26 cellular contexts compared by ENCODE assay signal in genomic region chr2:186733414-186733813, GRCh38.
"Had no signal": no experiment of that assay in that cellular context is flagged by ENCODE, and none has a peak within 500 bp of the region (broad histone marks: within the 10 kb centered on the region; RNA-seq: fewer than 3 reads in every experiment).

No MANE protein-coding gene starts in this region.

- H3K27ac Mint-ChIP-seq: activated naive CD4-positive, alpha-beta T cell treated with anti-CD3 and anti-CD28 coated beads, Interleukin-2, amount 10 ng/mL, durations not matched to agents 7 days and 5 days; activated naive CD8-positive, alpha-beta T cell treated with anti-CD3 and anti-CD28 coated beads, Interleukin-2, amount 10 ng/mL, durations not matched to agents 7 days and 5 days; activated T-helper 1 cell treated with anti-CD3 and anti-CD28 coated beads, Interleukin-12 subunit alpha, Interleukin-12 subunit beta, Interleukin-2, Interleukin-4 antibody, amounts not matched to agents 30 ng/mL and 10 ng/mL and 1 ng/mL, durations not matched to agents 14 hours and 24 hours and 36 hours had no signal

- H3K27me3 Mint-ChIP-seq: activated naive CD4-positive, alpha-beta T cell treated with anti-CD3 and anti-CD28 coated beads, Interleukin-2, amount 10 ng/mL, durations not matched to agents 7 days and 5 days; activated naive CD8-positive, alpha-beta T cell treated with anti-CD3 and anti-CD28 coated beads, Interleukin-2, amount 10 ng/mL, durations not matched to agents 7 days and 5 days; central memory CD8-positive, alpha-beta T cell had no signal

- H3K4me1 ChIP-seq: esophagus squamous epithelium, parathyroid adenoma, spleen, uterus had no signal

- H2AFZ ChIP-seq: parathyroid adenoma had no signal

- H3K4me1 Mint-ChIP-seq: activated naive CD4-positive, alpha-beta T cell treated with anti-CD3 and anti-CD28 coated beads, Interleukin-2, amount 10 ng/mL, durations not matched to agents 7 days and 5 days; activated naive CD8-positive, alpha-beta T cell treated with anti-CD3 and anti-CD28 coated beads, Interleukin-2, amount 10 ng/mL, durations not matched to agents 7 days and 5 days; central memory CD8-positive, alpha-beta T cell; naive thymus-derived CD8-positive, alpha-beta T cell had no signal

- H3K9me3 Mint-ChIP-seq: activated naive CD8-positive, alpha-beta T cell treated with anti-CD3 and anti-CD28 coated beads, Interleukin-2, amount 10 ng/mL, durations not matched to agents 7 days and 5 days; activated T-helper 1 cell treated with anti-CD3 and anti-CD28 coated beads, Interleukin-12 subunit alpha, Interleukin-12 subunit beta, Interleukin-2, Interleukin-4 antibody, amounts not matched to agents 30 ng/mL and 10 ng/mL and 1 ng/mL, durations not matched to agents 14 hours and 24 hours and 36 hours; central memory CD8-positive, alpha-beta T cell had no signal

- H3K9me3 ChIP-seq: uterus had no signal

- H3K9ac ChIP-seq: parathyroid adenoma had no signal

- H3K4me3 ChIP-seq: esophagus squamous epithelium, spleen, thoracic aorta, uterus had no signal

- H3K36me3 ChIP-seq: esophagus squamous epithelium, spleen, thoracic aorta, uterus, WERI-Rb-1 had no signal

- H3K79me2 ChIP-seq: parathyroid adenoma had no signal

- DNase-seq: activated CD4-positive, alpha-beta T cell treated with anti-CD3 and anti-CD28 coated beads for 48 hours; activated CD4-positive, alpha-beta T cell treated with anti-CD3 and anti-CD28 coated beads, Interleukin-2, amount 50 U/mL, for 48 hours; activated CD8-positive, alpha-beta memory T cell treated with anti-CD3 and anti-CD28 coated beads for 24 hours; activated effector memory CD4-positive, alpha-beta T cell treated with anti-CD3 and anti-CD28 coated beads, Interleukin-2, amount 50 U/mL, for 16 hours; activated naive CD4-positive, alpha-beta T cell treated with anti-CD3 and anti-CD28 coated beads, Interleukin-2, amount 10 ng/mL, durations not matched to agents 7 days and 5 days; activated naive CD8-positive, alpha-beta T cell treated with anti-CD3 and anti-CD28 coated beads, Interleukin-2, amount 10 ng/mL, durations not matched to agents 7 days and 5 days; dermis blood vessel endothelial cell; effector CD4-positive, alpha-beta T cell; esophagus squamous epithelium; foreskin melanocyte; islet precursor cell; left cardiac atrium; mammary epithelial cell; naive thymus-derived CD8-positive, alpha-beta T cell; occipital lobe; spleen; stimulated activated naive CD4-positive, alpha-beta T cell treated with Interleukin-2 at 50 U/mL for 16 hours; T1000; uterus; WERI-Rb-1 had no signal

- H3K27me3 ChIP-seq: esophagus squamous epithelium, spleen, uterus had no signal

- H3K27ac ChIP-seq: epithelial cell of prostate, esophagus squamous epithelium, parathyroid adenoma, spleen, thoracic aorta, uterus, WERI-Rb-1 had no signal

- H3K4me3 Mint-ChIP-seq: activated naive CD4-positive, alpha-beta T cell treated with anti-CD3 and anti-CD28 coated beads, Interleukin-2, amount 10 ng/mL, durations not matched to agents 7 days and 5 days; activated naive CD8-positive, alpha-beta T cell treated with anti-CD3 and anti-CD28 coated beads, Interleukin-2, amount 10 ng/mL, durations not matched to agents 7 days and 5 days; activated T-helper 1 cell treated with anti-CD3 and anti-CD28 coated beads, Interleukin-12 subunit alpha, Interleukin-12 subunit beta, Interleukin-2, Interleukin-4 antibody, amounts not matched to agents 30 ng/mL and 10 ng/mL and 1 ng/mL, durations not matched to agents 14 hours and 24 hours and 36 hours; central memory CD8-positive, alpha-beta T cell; naive thymus-derived CD8-positive, alpha-beta T cell; neural crest cell had no signal

- H3K36me3 Mint-ChIP-seq: activated naive CD4-positive, alpha-beta T cell treated with anti-CD3 and anti-CD28 coated beads, Interleukin-2, amount 10 ng/mL, durations not matched to agents 7 days and 5 days; activated naive CD8-positive, alpha-beta T cell treated with anti-CD3 and anti-CD28 coated beads, Interleukin-2, amount 10 ng/mL, durations not matched to agents 7 days and 5 days; naive thymus-derived CD8-positive, alpha-beta T cell had no signal
